ENCODE assay signal across 1 cellular context in genomic region chr20:36633285-36633772, GRCh38.
A peak's percentile ranks its signal among the peaks of the same experiment; 100 is the strongest.
TF ChIP-seq lines count a peak whose summit lies in the region.

No MANE protein-coding gene starts in this region.

TF ChIP-seq in HepG2, 621 proteins besides CTCF, POLR2A, EP300 and RAD21 (continued from another document and continues in another):
- TF ChIP-seq AKNA (CRISPR knock-in tag; IDR thresholded peaks at IDR 0.05; ENCODE audit: borderline replicate concordance) (no peak), ZFP62 (CRISPR knock-in tag; IDR thresholded peaks at IDR 0.05) (no peak), SRY (CRISPR knock-in tag; IDR thresholded peaks at IDR 0.05) (0 out of 2 replicates have a peak, but pooled peaks have one; percentile 9), ETS1 (CRISPR knock-in tag; IDR thresholded peaks at IDR 0.05) (no peak), SMARCE1 (IDR thresholded peaks at IDR 0.05; ENCODE audit: borderline replicate concordance) (no peak), ZNF567 (CRISPR knock-in tag; IDR thresholded peaks at IDR 0.05; ENCODE audit: borderline replicate concordance) (peak; percentile 28; the same call in 1 of the 2 replicates), TAF15 (IDR thresholded peaks at IDR 0.05; ENCODE audit: low read depth, low read length, poor library complexity, severe bottlenecking) (no peak), PLSCR1 (CRISPR knock-in tag; IDR thresholded peaks at IDR 0.05; ENCODE audit: borderline replicate concordance) (no peak), DBP (CRISPR knock-in tag; IDR thresholded peaks at IDR 0.05; ENCODE audit: not compliant biosample characterization) (no peak), ZNF552 (CRISPR knock-in tag; IDR thresholded peaks at IDR 0.05; ENCODE audit: borderline replicate concordance) (no peak), NR0B2 (CRISPR knock-in tag; IDR thresholded peaks at IDR 0.05) (0 out of 2 replicates have a peak, but pooled peaks have one; percentile 43), EED (CRISPR knock-in tag; IDR thresholded peaks at IDR 0.05) (0 out of 2 replicates have a peak, but pooled peaks have one; percentile 16), ZBTB4 (CRISPR knock-in tag; IDR thresholded peaks at IDR 0.05; ENCODE audit: borderline replicate concordance) (0 out of 2 replicates have a peak, but pooled peaks have one; percentile 45), SATB2 (CRISPR knock-in tag; IDR thresholded peaks at IDR 0.05) (no peak), IRF2 (CRISPR knock-in tag; IDR thresholded peaks at IDR 0.05) (no peak), SP1 (IDR thresholded peaks at IDR 0.05) (no peak), SP1 (CRISPR knock-in tag; IDR thresholded peaks at IDR 0.05) (no peak), AHR (CRISPR knock-in tag; IDR thresholded peaks at IDR 0.05) (peak; percentile 35; the same call in 1 of the 2 replicates), FOXC1 (CRISPR knock-in tag; IDR thresholded peaks at IDR 0.05; ENCODE audit: borderline replicate concordance) (0 out of 2 replicates have a peak, but pooled peaks have one; percentile 19), NONO (IDR thresholded peaks at IDR 0.05) (no peak), NONO (CRISPR knock-in tag; conservative IDR thresholded peaks at IDR 0.05) (no peak; the same call in 1 of the 2 replicates), RBM39 (IDR thresholded peaks at IDR 0.05; ENCODE audit: low read depth, low read length, poor library complexity, severe bottlenecking) (no peak), KAT2B (IDR thresholded peaks at IDR 0.05; ENCODE audit: borderline replicate concordance, low read depth, low read length) (no peak), SMAD9 (CRISPR knock-in tag; IDR thresholded peaks at IDR 0.05) (0 out of 2 replicates have a peak, but pooled peaks have one; percentile 32), ZNF296 (CRISPR knock-in tag; conservative IDR thresholded peaks at IDR 0.05) (no peak), RELA (CRISPR knock-in tag; IDR thresholded peaks at IDR 0.05) (no peak), ZNF33A (CRISPR knock-in tag; IDR thresholded peaks at IDR 0.05; ENCODE audit: borderline replicate concordance) (no peak), ZNF549 (CRISPR knock-in tag; IDR thresholded peaks at IDR 0.05) (no peak), PCBP2 (optimal IDR thresholded peaks at IDR 0.05; ENCODE audit: low read depth, low read length, poor library complexity, severe bottlenecking) (no peak), RARG (CRISPR knock-in tag; IDR thresholded peaks at IDR 0.05; ENCODE audit: low read depth) (no peak), ATF5 (CRISPR knock-in tag; IDR thresholded peaks at IDR 0.05; ENCODE audit: low read depth) (no peak), CCDC6 (CRISPR knock-in tag; IDR thresholded peaks at IDR 0.05) (no peak), GFI1 (CRISPR knock-in tag; IDR thresholded peaks at IDR 0.05; ENCODE audit: borderline replicate concordance) (no peak), ZNF770 (CRISPR knock-in tag; IDR thresholded peaks at IDR 0.05) (peak; percentile 82), GPN1 (CRISPR knock-in tag; IDR thresholded peaks at IDR 0.05; ENCODE audit: borderline replicate concordance) (0 out of 2 replicates have a peak, but pooled peaks have one; percentile 4), MIER2 (CRISPR knock-in tag; IDR thresholded peaks at IDR 0.05) (no peak), POLR2G (IDR thresholded peaks at IDR 0.05; ENCODE audit: low read depth, low read length) (no peak), NCOA2 (CRISPR knock-in tag; IDR thresholded peaks at IDR 0.05) (no peak; the same call in 1 of the 2 replicates), ZNF292 (CRISPR knock-in tag; IDR thresholded peaks at IDR 0.05; ENCODE audit: borderline replicate concordance, low read depth) (no peak), HMG20B (CRISPR knock-in tag; conservative IDR thresholded peaks at IDR 0.05) (0 out of 2 replicates have a peak, but pooled peaks have one; percentile 3), ZNF737 (CRISPR knock-in tag; IDR thresholded peaks at IDR 0.05; ENCODE audit: borderline replicate concordance) (peak; percentile 42; the same call in 1 of the 2 replicates), SMAD1 (CRISPR knock-in tag; IDR thresholded peaks at IDR 0.05; ENCODE audit: borderline replicate concordance, low read depth) (peak; percentile 71; the same call in 1 of the 2 replicates), ZNF660 (CRISPR knock-in tag; IDR thresholded peaks at IDR 0.05; ENCODE audit: borderline replicate concordance, low read depth) (no peak), ZNF260 (CRISPR knock-in tag; IDR thresholded peaks at IDR 0.05; ENCODE audit: borderline replicate concordance, low read depth) (0 out of 2 replicates have a peak, but pooled peaks have one; percentile 14), ZBTB10 (CRISPR knock-in tag; IDR thresholded peaks at IDR 0.05; ENCODE audit: borderline replicate concordance) (no peak), ZNF704 (CRISPR knock-in tag; IDR thresholded peaks at IDR 0.05; ENCODE audit: borderline replicate concordance) (no peak)
